2 cellular contexts compared by ENCODE assay signal in genomic region chr22:26416256-26416655, GRCh38.
TF ChIP-seq lines count a peak whose summit lies in the region.

No MANE protein-coding gene starts in this region.

TF ChIP-seq in HCT116, 20 proteins besides CTCF, POLR2A, EP300 and RAD21:
- TF ChIP-seq POLR2AphosphoS5 (IDR thresholded peaks at IDR 0.05; ENCODE audit: low read depth, low read length) (no peak), CBX3 (IDR thresholded peaks at IDR 0.05; ENCODE audit: low read depth) (no peak), ELF1 (IDR thresholded peaks at IDR 0.05; ENCODE audit: borderline replicate concordance, low read depth) (no peak), CEBPB (IDR thresholded peaks at IDR 0.05; ENCODE audit: low read depth) (no peak), SP1 (IDR thresholded peaks at IDR 0.05; ENCODE audit: low read depth) (no peak), JUND (IDR thresholded peaks at IDR 0.05) (no peak), REST (IDR thresholded peaks at IDR 0.05; ENCODE audit: low read depth) (no peak), SRF (IDR thresholded peaks at IDR 0.05; ENCODE audit: low read depth) (no peak), EZH2phosphoT487 (IDR thresholded peaks at IDR 0.05; ENCODE audit: borderline replicate concordance) (no peak), SIN3A (IDR thresholded peaks at IDR 0.05; ENCODE audit: low read depth) (no peak), FOSL1 (IDR thresholded peaks at IDR 0.05; ENCODE audit: low read depth) (no peak)
- TF ChIP-seq, protein P1, sequence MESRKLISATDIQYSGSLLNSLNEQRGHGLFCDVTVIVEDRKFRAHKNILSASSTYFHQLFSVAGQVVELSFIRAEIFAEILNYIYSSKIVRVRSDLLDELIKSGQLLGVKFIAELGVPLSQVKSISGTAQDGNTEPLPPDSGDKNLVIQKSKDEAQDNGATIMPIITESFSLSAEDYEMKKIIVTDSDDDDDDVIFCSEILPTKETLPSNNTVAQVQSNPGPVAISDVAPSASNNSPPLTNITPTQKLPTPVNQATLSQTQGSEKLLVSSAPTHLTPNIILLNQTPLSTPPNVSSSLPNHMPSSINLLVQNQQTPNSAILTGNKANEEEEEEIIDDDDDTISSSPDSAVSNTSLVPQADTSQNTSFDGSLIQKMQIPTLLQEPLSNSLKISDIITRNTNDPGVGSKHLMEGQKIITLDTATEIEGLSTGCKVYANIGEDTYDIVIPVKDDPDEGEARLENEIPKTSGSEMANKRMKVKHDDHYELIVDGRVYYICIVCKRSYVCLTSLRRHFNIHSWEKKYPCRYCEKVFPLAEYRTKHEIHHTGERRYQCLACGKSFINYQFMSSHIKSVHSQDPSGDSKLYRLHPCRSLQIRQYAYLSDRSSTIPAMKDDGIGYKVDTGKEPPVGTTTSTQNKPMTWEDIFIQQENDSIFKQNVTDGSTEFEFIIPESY (IDR thresholded peaks at IDR 0.05; ENCODE audit: extremely low read depth, insufficient replicate concordance, low read length): no peak

TF ChIP-seq in H1, 55 proteins besides CTCF, POLR2A, EP300 and RAD21:
- TF ChIP-seq KDM4A (IDR thresholded peaks at IDR 0.05; ENCODE audit: low read depth, low read length, severe bottlenecking) (no peak), EZH2 (IDR thresholded peaks at IDR 0.05; ENCODE audit: low read depth, low read length, severe bottlenecking) (no peak), SAP30 (IDR thresholded peaks at IDR 0.05; ENCODE audit: insufficient read depth, insufficient replicate concordance, low read length) (no peak), BRCA1 (IDR thresholded peaks at IDR 0.05; ENCODE audit: low read depth, low read length) (no peak), JUND (IDR thresholded peaks at IDR 0.05; ENCODE audit: low read length) (no peak), E2F6 (IDR thresholded peaks at IDR 0.05) (no peak), YY1 (IDR thresholded peaks at IDR 0.05; ENCODE audit: low read depth, low read length) (no peak), SIX5 (IDR thresholded peaks at IDR 0.05; ENCODE audit: low read depth, low read length) (no peak), ZNF274 (IDR thresholded peaks at IDR 0.05; ENCODE audit: borderline replicate concordance, extremely low read depth, low read length) (no peak), BACH1 (IDR thresholded peaks at IDR 0.05; ENCODE audit: low read length) (no peak), ASH2L (IDR thresholded peaks at IDR 0.05; ENCODE audit: low read length) (no peak), CHD1 (IDR thresholded peaks at IDR 0.05; ENCODE audit: low read depth, low read length) (no peak), POU5F1 (IDR thresholded peaks at IDR 0.05; ENCODE audit: low read depth, low read length) (no peak)
- TF ChIP-seq, protein P2, sequence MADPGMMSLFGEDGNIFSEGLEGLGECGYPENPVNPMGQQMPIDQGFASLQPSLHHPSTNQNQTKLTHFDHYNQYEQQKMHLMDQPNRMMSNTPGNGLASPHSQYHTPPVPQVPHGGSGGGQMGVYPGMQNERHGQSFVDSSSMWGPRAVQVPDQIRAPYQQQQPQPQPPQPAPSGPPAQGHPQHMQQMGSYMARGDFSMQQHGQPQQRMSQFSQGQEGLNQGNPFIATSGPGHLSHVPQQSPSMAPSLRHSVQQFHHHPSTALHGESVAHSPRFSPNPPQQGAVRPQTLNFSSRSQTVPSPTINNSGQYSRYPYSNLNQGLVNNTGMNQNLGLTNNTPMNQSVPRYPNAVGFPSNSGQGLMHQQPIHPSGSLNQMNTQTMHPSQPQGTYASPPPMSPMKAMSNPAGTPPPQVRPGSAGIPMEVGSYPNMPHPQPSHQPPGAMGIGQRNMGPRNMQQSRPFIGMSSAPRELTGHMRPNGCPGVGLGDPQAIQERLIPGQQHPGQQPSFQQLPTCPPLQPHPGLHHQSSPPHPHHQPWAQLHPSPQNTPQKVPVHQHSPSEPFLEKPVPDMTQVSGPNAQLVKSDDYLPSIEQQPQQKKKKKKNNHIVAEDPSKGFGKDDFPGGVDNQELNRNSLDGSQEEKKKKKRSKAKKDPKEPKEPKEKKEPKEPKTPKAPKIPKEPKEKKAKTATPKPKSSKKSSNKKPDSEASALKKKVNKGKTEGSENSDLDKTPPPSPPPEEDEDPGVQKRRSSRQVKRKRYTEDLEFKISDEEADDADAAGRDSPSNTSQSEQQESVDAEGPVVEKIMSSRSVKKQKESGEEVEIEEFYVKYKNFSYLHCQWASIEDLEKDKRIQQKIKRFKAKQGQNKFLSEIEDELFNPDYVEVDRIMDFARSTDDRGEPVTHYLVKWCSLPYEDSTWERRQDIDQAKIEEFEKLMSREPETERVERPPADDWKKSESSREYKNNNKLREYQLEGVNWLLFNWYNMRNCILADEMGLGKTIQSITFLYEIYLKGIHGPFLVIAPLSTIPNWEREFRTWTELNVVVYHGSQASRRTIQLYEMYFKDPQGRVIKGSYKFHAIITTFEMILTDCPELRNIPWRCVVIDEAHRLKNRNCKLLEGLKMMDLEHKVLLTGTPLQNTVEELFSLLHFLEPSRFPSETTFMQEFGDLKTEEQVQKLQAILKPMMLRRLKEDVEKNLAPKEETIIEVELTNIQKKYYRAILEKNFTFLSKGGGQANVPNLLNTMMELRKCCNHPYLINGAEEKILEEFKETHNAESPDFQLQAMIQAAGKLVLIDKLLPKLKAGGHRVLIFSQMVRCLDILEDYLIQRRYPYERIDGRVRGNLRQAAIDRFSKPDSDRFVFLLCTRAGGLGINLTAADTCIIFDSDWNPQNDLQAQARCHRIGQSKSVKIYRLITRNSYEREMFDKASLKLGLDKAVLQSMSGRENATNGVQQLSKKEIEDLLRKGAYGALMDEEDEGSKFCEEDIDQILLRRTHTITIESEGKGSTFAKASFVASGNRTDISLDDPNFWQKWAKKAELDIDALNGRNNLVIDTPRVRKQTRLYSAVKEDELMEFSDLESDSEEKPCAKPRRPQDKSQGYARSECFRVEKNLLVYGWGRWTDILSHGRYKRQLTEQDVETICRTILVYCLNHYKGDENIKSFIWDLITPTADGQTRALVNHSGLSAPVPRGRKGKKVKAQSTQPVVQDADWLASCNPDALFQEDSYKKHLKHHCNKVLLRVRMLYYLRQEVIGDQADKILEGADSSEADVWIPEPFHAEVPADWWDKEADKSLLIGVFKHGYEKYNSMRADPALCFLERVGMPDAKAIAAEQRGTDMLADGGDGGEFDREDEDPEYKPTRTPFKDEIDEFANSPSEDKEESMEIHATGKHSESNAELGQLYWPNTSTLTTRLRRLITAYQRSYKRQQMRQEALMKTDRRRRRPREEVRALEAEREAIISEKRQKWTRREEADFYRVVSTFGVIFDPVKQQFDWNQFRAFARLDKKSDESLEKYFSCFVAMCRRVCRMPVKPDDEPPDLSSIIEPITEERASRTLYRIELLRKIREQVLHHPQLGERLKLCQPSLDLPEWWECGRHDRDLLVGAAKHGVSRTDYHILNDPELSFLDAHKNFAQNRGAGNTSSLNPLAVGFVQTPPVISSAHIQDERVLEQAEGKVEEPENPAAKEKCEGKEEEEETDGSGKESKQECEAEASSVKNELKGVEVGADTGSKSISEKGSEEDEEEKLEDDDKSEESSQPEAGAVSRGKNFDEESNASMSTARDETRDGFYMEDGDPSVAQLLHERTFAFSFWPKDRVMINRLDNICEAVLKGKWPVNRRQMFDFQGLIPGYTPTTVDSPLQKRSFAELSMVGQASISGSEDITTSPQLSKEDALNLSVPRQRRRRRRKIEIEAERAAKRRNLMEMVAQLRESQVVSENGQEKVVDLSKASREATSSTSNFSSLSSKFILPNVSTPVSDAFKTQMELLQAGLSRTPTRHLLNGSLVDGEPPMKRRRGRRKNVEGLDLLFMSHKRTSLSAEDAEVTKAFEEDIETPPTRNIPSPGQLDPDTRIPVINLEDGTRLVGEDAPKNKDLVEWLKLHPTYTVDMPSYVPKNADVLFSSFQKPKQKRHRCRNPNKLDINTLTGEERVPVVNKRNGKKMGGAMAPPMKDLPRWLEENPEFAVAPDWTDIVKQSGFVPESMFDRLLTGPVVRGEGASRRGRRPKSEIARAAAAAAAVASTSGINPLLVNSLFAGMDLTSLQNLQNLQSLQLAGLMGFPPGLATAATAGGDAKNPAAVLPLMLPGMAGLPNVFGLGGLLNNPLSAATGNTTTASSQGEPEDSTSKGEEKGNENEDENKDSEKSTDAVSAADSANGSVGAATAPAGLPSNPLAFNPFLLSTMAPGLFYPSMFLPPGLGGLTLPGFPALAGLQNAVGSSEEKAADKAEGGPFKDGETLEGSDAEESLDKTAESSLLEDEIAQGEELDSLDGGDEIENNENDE (IDR thresholded peaks at IDR 0.05; ENCODE audit: insufficient replicate concordance, low read length): no peak
- TF ChIP-seq, protein P3, sequence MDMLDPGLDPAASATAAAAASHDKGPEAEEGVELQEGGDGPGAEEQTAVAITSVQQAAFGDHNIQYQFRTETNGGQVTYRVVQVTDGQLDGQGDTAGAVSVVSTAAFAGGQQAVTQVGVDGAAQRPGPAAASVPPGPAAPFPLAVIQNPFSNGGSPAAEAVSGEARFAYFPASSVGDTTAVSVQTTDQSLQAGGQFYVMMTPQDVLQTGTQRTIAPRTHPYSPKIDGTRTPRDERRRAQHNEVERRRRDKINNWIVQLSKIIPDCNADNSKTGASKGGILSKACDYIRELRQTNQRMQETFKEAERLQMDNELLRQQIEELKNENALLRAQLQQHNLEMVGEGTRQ (IDR thresholded peaks at IDR 0.05; ENCODE audit: low read length): no peak
